In the genomic region with DNA sequence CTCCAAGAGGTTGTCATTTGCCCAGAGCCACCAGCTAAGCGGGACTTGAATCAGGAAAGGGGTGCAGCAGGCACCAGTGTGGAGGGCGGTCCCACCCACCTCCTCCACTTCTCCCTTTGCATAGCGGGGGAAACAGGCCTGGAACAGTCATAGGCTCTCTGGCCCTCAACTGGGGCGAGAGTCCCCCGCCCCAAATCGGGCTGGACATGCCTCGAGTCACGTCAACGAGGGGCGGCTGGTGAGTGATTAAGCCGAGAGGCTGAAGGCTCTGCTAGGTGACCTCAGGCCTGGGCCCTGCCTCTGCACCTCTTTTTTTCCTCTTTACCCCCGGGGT, we compare ENCODE assay signal across 1 cellular context.
TF ChIP-seq lines count a peak whose summit lies in the region.

No MANE protein-coding gene starts in this region.

TF ChIP-seq in GM12878, 131 proteins besides CTCF, POLR2A, EP300 and RAD21:
- TF ChIP-seq KLF5 (IDR thresholded peaks at IDR 0.05; ENCODE audit: partially characterized antibody) (peak; percentile 6), CBFB (IDR thresholded peaks at IDR 0.05; ENCODE audit: low read depth) (no peak), USF2 (IDR thresholded peaks at IDR 0.05; ENCODE audit: borderline replicate concordance, low read depth, low read length) (no peak), TCF12 (IDR thresholded peaks at IDR 0.05; ENCODE audit: low read depth, low read length) (no peak), ESRRA (IDR thresholded peaks at IDR 0.05; ENCODE audit: low read length) (no peak), STAT1 (conservative IDR thresholded peaks at IDR 0.05) (no peak), LARP7 (IDR thresholded peaks at IDR 0.05) (0 out of 2 replicates have a peak, but pooled peaks have one; percentile 18), FOXM1 (IDR thresholded peaks at IDR 0.05; ENCODE audit: low read depth, low read length) (no peak), KDM1A (IDR thresholded peaks at IDR 0.05; ENCODE audit: borderline replicate concordance) (no peak), JUND (IDR thresholded peaks at IDR 0.05; ENCODE audit: low read depth, low read length) (no peak)
